ENCODE assay signal across 9 cellular contexts in genomic region chr10:59237775-59238174, GRCh38.
"Had no signal": no experiment of that assay in that cellular context is flagged by ENCODE, and none has a peak within 500 bp of the region (broad histone marks: within the 10 kb centered on the region; RNA-seq: fewer than 3 reads in every experiment).

No MANE protein-coding gene starts in this region.

- DNase-seq: H7, IMR-90, KG1 had no signal

- H3K4me3 ChIP-seq: GM23338, HAP-1, K562 had no signal

- H2AFZ ChIP-seq: GM23338 had no signal

- H3K4me1 ChIP-seq: HAP-1 had no signal

- H3K9me3 ChIP-seq: HAP-1 had no signal

- H3K36me3 ChIP-seq: HAP-1 had no signal

- FAIRE-seq: H1, K562 had no signal

- ATAC-seq: GM23338, HCT116, K562 had no signal

- H3K4me2 ChIP-seq: GM23338 had no signal

- H3K27ac ChIP-seq: HL-60 had no signal
